ENCODE assay signal across 23 cellular contexts in genomic region chr6:104698979-104699378, GRCh38.
DNase-seq lines count a peak whose midpoint lies in the region; ATAC-seq, FAIRE-seq and TF ChIP-seq lines count a peak whose summit lies in the region.
"Had no signal": no experiment of that assay in that cellular context is flagged by ENCODE, and none has a peak within 500 bp of the region (broad histone marks: within the 10 kb centered on the region; RNA-seq: fewer than 3 reads in every experiment).

No MANE protein-coding gene starts in this region.

- no peaks in the 10 kb centered on the region for H3K36me3 Mint-ChIP-seq in HFFc6 (ENCODE audit: low read depth)
- H3K36me3 Mint-ChIP-seq in endodermal cell (ENCODE audit: low read depth) = no peaks in the 10 kb centered on the region
- no peaks in the 10 kb centered on the region for H3K36me3 Mint-ChIP-seq in type B pancreatic cell
- H3K36me3 Mint-ChIP-seq: CD4-positive, CD25-positive, alpha-beta regulatory T cell; IgD-negative memory B cell had no signal

- H3K4me1 Mint-ChIP-seq in HFFc6 (ENCODE audit: low read depth) (no peaks in the 10 kb centered on the region), endodermal cell (peaks cover 4% of the 10 kb centered on the region), type B pancreatic cell (ENCODE audit: unreplicated experiment) (peaks cover 22% of the 10 kb centered on the region)
- H3K4me1 Mint-ChIP-seq: B cell had no signal

- H3K9ac ChIP-seq in endodermal cell (ENCODE audit: extremely low read depth, low read length, poor library complexity, severe bottlenecking) = no peak overlapping the region
- H3K9ac ChIP-seq: BLaER1 treated with 17β-estradiol and CSF1 and Interleukin-3, amounts not matched to agents 10 nM and 100 nM had no signal

- 94% methylated on average over 1 of the region's 1 CpG; no CpG with 5 or more reads in 1 of the 2 experiments for WGBS in endodermal cell (ENCODE audit: insufficient coverage in 1 of 2, insufficient read length in 1 of 2), 2 experiments

- no peaks in the 10 kb centered on the region for H3K36me3 ChIP-seq in endodermal cell (ENCODE audit: control insufficient read depth, insufficient read depth, low read length)
- H3K36me3 ChIP-seq: BLaER1 treated with 17β-estradiol and CSF1 and Interleukin-3, amounts not matched to agents 10 nM and 100 nM had no signal

- no peak overlapping the region for H3K4me3 ChIP-seq in endodermal cell (ENCODE audit: low read length)
- H3K4me3 ChIP-seq: BLaER1 treated with 17β-estradiol and CSF1 and Interleukin-3, amounts not matched to agents 10 nM and 100 nM; GM12878; GM23338 had no signal

- ATAC-seq in GM19395 (IDR thresholded peaks at IDR 0.05; ENCODE audit: unreplicated experiment) = no peak
- no peak for ATAC-seq in GM19328 (IDR thresholded peaks at IDR 0.05; ENCODE audit: unreplicated experiment)
- ATAC-seq: GM12878, GM23338 had no signal

- H3K27me3 Mint-ChIP-seq in HFFc6 (ENCODE audit: insufficient read depth) (peaks cover 1% of the 10 kb centered on the region; the same call in 1 of the 2 replicates), endodermal cell (ENCODE audit: insufficient read depth) (no peaks in the 10 kb centered on the region), type B pancreatic cell (no peaks in the 10 kb centered on the region)
- H3K27me3 Mint-ChIP-seq: IgD-negative memory B cell had no signal

- TF ChIP-seq CTCF in D721Med (IDR thresholded peaks at IDR 0.05; ENCODE audit: insufficient read depth, missing control alignments) (no peak), HFFc6 (IDR thresholded peaks at IDR 0.05) (peak; percentile 14; the same call in 1 of the 2 replicates), endodermal cell (conservative IDR thresholded peaks at IDR 0.05) (peak; percentile 20), type B pancreatic cell (conservative IDR thresholded peaks at IDR 0.05) (peak; percentile 58)

- H3K27ac Mint-ChIP-seq in HFFc6 (no peak overlapping the region), endodermal cell (no peak overlapping the region), type B pancreatic cell (no peak overlapping the region)
- H3K27ac Mint-ChIP-seq: B cell; CD4-positive, CD25-positive, alpha-beta regulatory T cell; CD8-positive, alpha-beta memory T cell; GM23338 had no signal

- H3K4me1 ChIP-seq in endodermal cell (ENCODE audit: control insufficient read depth, insufficient read depth, low read length) = no peaks in the 10 kb centered on the region

- DNase-seq in D721Med (ENCODE audit: insufficient read length, low spot score) = no peak
- DNase-seq in HFFc6 = no peak
- no peak for DNase-seq in endodermal cell
- no peak for DNase-seq in type B pancreatic cell (ENCODE audit: extremely low spot score, unreplicated experiment)
- DNase-seq in SHP77 (lab: John Stamatoyannopoulos, UW) = no peak
- DNase-seq: CD4-positive, CD25-positive, alpha-beta regulatory T cell; CD8-positive, alpha-beta memory T cell; COR-L47; DMS153; DMS79; GF-D8; HCEC 1CT; KBM-7 had no signal

- H3K9me3 Mint-ChIP-seq in HFFc6 (no peaks in the 10 kb centered on the region), endodermal cell (no peaks in the 10 kb centered on the region), type B pancreatic cell (no peaks in the 10 kb centered on the region)
- H3K9me3 Mint-ChIP-seq: CD8-positive, alpha-beta memory T cell; GM23338 had no signal

- no peak overlapping the region for H3K27ac ChIP-seq in endodermal cell (ENCODE audit: low read depth, low read length)
- H3K27ac ChIP-seq: BLaER1 treated with 17β-estradiol and CSF1 and Interleukin-3, amounts not matched to agents 10 nM and 100 nM had no signal

- no peaks in the 10 kb centered on the region for H3K27me3 ChIP-seq in endodermal cell (ENCODE audit: control insufficient read depth, insufficient read depth, low read length, poor library complexity, severe bottlenecking)
- H3K27me3 ChIP-seq: BLaER1 treated with 17β-estradiol and CSF1 and Interleukin-3, amounts not matched to agents 10 nM and 100 nM had no signal

- H3K9me3 ChIP-seq in endodermal cell (ENCODE audit: control insufficient read depth, low read length) = no peaks in the 10 kb centered on the region

- FAIRE-seq in D721Med (lab: Jason Lieb, UNC) = peak; percentile 11
- FAIRE-seq: GM12878, GM19239, H54, HTR-8/SVneo had no signal

- H3K4me3 Mint-ChIP-seq in HFFc6 (no peak overlapping the region), endodermal cell (no peak overlapping the region), type B pancreatic cell (no peak overlapping the region)
- H3K4me3 Mint-ChIP-seq: B cell; CD4-positive, CD25-positive, alpha-beta regulatory T cell; CD8-positive, alpha-beta memory T cell; GM23338; IgD-negative memory B cell had no signal
